Comparison of ENCODE assay signal across 24 cellular contexts in genomic region chr4:3716034-3716875, GRCh38. TPM values are rescaled to one million over a fixed set of nuclear protein-coding genes. Genes with fewer than 3 reads are reported as not detected.
DNase-seq lines count a peak whose midpoint lies in the region; ATAC-seq and TF ChIP-seq lines count a peak whose summit lies in the region.
"Had no signal": no experiment of that assay in that cellular context is flagged by ENCODE, and none has a peak within 500 bp of the region (broad histone marks: within the 10 kb centered on the region; RNA-seq: fewer than 3 reads in every experiment).

No MANE protein-coding gene starts in this region.

- peak overlapping the region; percentile 42 for H2AK9ac ChIP-seq in IMR-90 (replicated peaks; ENCODE audit: low read depth, low read length, poor library complexity)

- dilution Hi-C loops in IMR-90 (cut with HindIII; ENCODE audit: low sequenced_read_pairs, unreplicated experiment): no loop called here

- no peaks in the 10 kb centered on the region for H3K9me2 ChIP-seq in OCI-LY7 (ENCODE audit: insufficient read depth, low read length)
- H3K9me2 ChIP-seq: SK-N-SH had no signal

- 32% methylated on average over 3 of the region's 18 CpGs; no CpG with 5 or more reads in 1 of the 2 experiments for WGBS in IMR-90 (ENCODE audit: extremely low coverage in 2 of 2, insufficient read length in 1 of 2), 2 experiments

- no peak for ATAC-seq in Right ventricle myocardium superior (ENCODE audit: poor library complexity)
- ATAC-seq in IMR-90 (ENCODE audit: low read depth): no peak
- no peak for ATAC-seq in lower lobe of right lung
- ATAC-seq in upper lobe of right lung: no peak
- ATAC-seq: HCT116, Panc1 had no signal

- TF ChIP-seq RAD21 in IMR-90 (IDR thresholded peaks at IDR 0.05; ENCODE audit: low read length): no peak

- H3K4me1 ChIP-seq in IMR-90 (ENCODE audit: control insufficient read depth, insufficient read depth, low read length): no peaks in the 10 kb centered on the region
- H3K4me1 ChIP-seq in lower lobe of right lung: no peaks in the 10 kb centered on the region
- no peaks in the 10 kb centered on the region for H3K4me1 ChIP-seq in upper lobe of right lung
- H3K4me1 ChIP-seq in OCI-LY7 (ENCODE audit: insufficient read depth, low read length, poor library complexity, severe bottlenecking): no peaks in the 10 kb centered on the region

- DNase-seq in Right ventricle myocardium superior (peak; percentile 13), cardiac septum (ENCODE audit: low spot score) (no peak), IMR-90 (no peak), lower lobe of right lung (peak; percentile 36), upper lobe of right lung (peak; percentile 55), glutamatergic neuron (no peak), cerebellar cortex (ENCODE audit: low spot score) (no peak), OCI-LY7 (ENCODE audit: low spot score) (no peak)
- DNase-seq: 8988T; ACHN; CD4-positive, alpha-beta memory T cell; COR-L47; DMS53; Karpas-422; NCI-H1092; NCI-H1417 treated with DMSO at 0.1 percent for 48 hours; NCI-H1694 treated with DMSO at 0.1 percent for 48 hours; NCI-H2081; NCI-H2227 treated with DMSO at 0.1 percent for 48 hours; NCI-H69; SK-N-SH had no signal

- H3K56ac ChIP-seq in IMR-90 (ENCODE audit: extremely low read depth, insufficient read depth, low read length): no peak overlapping the region

- H3K9me3 ChIP-seq in IMR-90 (ENCODE audit: control insufficient read depth, insufficient read depth, low read length) (peaks cover 10% of the 10 kb centered on the region), lower lobe of right lung (no peaks in the 10 kb centered on the region), upper lobe of right lung (no peaks in the 10 kb centered on the region), OCI-LY7 (ENCODE audit: low read length) (0 out of 2 replicates have a peak, but pooled peaks cover 6% of the 10 kb centered on the region)
- H3K9me3 ChIP-seq: SK-N-SH had no signal

- H2AK5ac ChIP-seq in IMR-90 (ENCODE audit: low read depth, low read length): no peak overlapping the region

- intact Hi-C loops in Right ventricle myocardium superior (cut with DNase I): no loop called here
- intact Hi-C loops in cardiac septum (cut with DNase I): no loop called here
- intact Hi-C loops in IMR-90 (cut with micrococcal nuclease): no loop called here
- intact Hi-C loops in lower lobe of right lung (cut with DNase I): no loop called here
- intact Hi-C loops in upper lobe of right lung (cut with DNase I): no loop called here
- intact Hi-C loops in OCI-LY7 (cut with micrococcal nuclease; ENCODE audit: unreplicated experiment): no loop called here

- H2BK120ac ChIP-seq in IMR-90 (ENCODE audit: low read depth, low read length): no peak overlapping the region

- no peak for TF ChIP-seq CTCF in IMR-90 (conservative IDR thresholded peaks at IDR 0.05; ENCODE audit: low read depth, low read length)
- no peak for TF ChIP-seq CTCF in lower lobe of right lung (IDR thresholded peaks at IDR 0.05)
- TF ChIP-seq CTCF in upper lobe of right lung (IDR thresholded peaks at IDR 0.05): no peak
- no peak for TF ChIP-seq CTCF in glutamatergic neuron (IDR thresholded peaks at IDR 0.05; ENCODE audit: partially characterized antibody, unreplicated experiment)
- TF ChIP-seq CTCF in OCI-LY7 (conservative IDR thresholded peaks at IDR 0.05; ENCODE audit: low read length): no peak

- H4K5ac ChIP-seq in IMR-90 (ENCODE audit: low read depth, low read length): no peak overlapping the region

- no peak overlapping the region for H3K23ac ChIP-seq in IMR-90 (ENCODE audit: low read depth, low read length)

- no peak overlapping the region for H4K91ac ChIP-seq in IMR-90 (ENCODE audit: insufficient read depth, low read depth, low read length)

- H2AFZ ChIP-seq in IMR-90 (replicated peaks; ENCODE audit: low read length, poor library complexity): no peak overlapping the region
- no peak overlapping the region for H2AFZ ChIP-seq in OCI-LY7 (ENCODE audit: low read length)

- no peak overlapping the region for H2BK15ac ChIP-seq in IMR-90 (ENCODE audit: low read depth, low read length)

- H3K4ac ChIP-seq in IMR-90 (ENCODE audit: low read depth, low read length): no peak overlapping the region

- H3K4me1 Mint-ChIP-seq in glutamatergic neuron (ENCODE audit: low read depth, unreplicated experiment): peaks cover 12% of the 10 kb centered on the region
- H3K4me1 Mint-ChIP-seq: CD4-positive, alpha-beta memory T cell had no signal

- CTCF ChIA-PET in IMR-90 (lab: Yijun Ruan, JAX): no interaction called here
- CTCF ChIA-PET in OCI-LY7 (lab: Charles Lee; ENCODE audit: unreplicated experiment): no interaction called here

- H3K36me3 Mint-ChIP-seq in glutamatergic neuron (ENCODE audit: unreplicated experiment): peaks cover 7% of the 10 kb centered on the region
- H3K36me3 Mint-ChIP-seq: CD4-positive, alpha-beta memory T cell had no signal

- no peak for TF ChIP-seq POLR2A in IMR-90 (IDR thresholded peaks at IDR 0.05; ENCODE audit: low read depth, low read length)

- no peak overlapping the region for H3K4me3 ChIP-seq in IMR-90 (ENCODE audit: insufficient read depth, low read depth, low read length)
- no peak overlapping the region for H3K4me3 ChIP-seq in lower lobe of right lung
- H3K4me3 ChIP-seq in upper lobe of right lung: no peak overlapping the region
- H3K4me3 ChIP-seq in OCI-LY7 (ENCODE audit: low read depth, low read length, poor library complexity, severe bottlenecking): no peak overlapping the region

- no peak overlapping the region for H2BK5ac ChIP-seq in IMR-90 (ENCODE audit: low read depth, low read length, poor library complexity, severe bottlenecking)

- POLR2A ChIA-PET in IMR-90 (lab: Charles Lee; ENCODE audit: unreplicated experiment) (no interaction called here), OCI-LY7 (lab: Charles Lee) (interaction anchor here (0.5 kb wide), 1 partner anchor 8 kb away, joined by 3 read pairs; no protein-coding TSS in a partner anchor)

- H3K27ac Mint-ChIP-seq in glutamatergic neuron (ENCODE audit: unreplicated experiment): no peak overlapping the region
- H3K27ac Mint-ChIP-seq: CD4-positive, alpha-beta memory T cell had no signal

- peaks cover 3% of the 10 kb centered on the region for H3K9me3 Mint-ChIP-seq in glutamatergic neuron (ENCODE audit: unreplicated experiment)

- peaks cover 3% of the 10 kb centered on the region; the same call in 1 of the 2 replicates for H3K9me1 ChIP-seq in IMR-90 (ENCODE audit: insufficient read depth, low read length)

- H3K27me3 ChIP-seq in IMR-90 (ENCODE audit: control insufficient read depth, insufficient read depth, low read length): peaks cover 24% of the 10 kb centered on the region
- H3K27me3 ChIP-seq in lower lobe of right lung (ENCODE audit: low read depth): peaks cover 22% of the 10 kb centered on the region
- peaks cover 26% of the 10 kb centered on the region for H3K27me3 ChIP-seq in upper lobe of right lung

- H3K27ac ChIP-seq in IMR-90 (ENCODE audit: insufficient read depth, low read length) (no peak overlapping the region), lower lobe of right lung (no peak overlapping the region), upper lobe of right lung (no peak overlapping the region), OCI-LY7 (ENCODE audit: low read depth, low read length, poor library complexity, severe bottlenecking) (no peak overlapping the region)
- H3K27ac ChIP-seq: HL-60 had no signal

- no peaks in the 10 kb centered on the region for H3K79me1 ChIP-seq in IMR-90 (ENCODE audit: low read depth in 1 of 2, low read length in 2 of 2)

- no peaks in the 10 kb centered on the region; the same call in 1 of the 2 replicates for H4K20me1 ChIP-seq in IMR-90 (ENCODE audit: insufficient read depth, low read length)
- H4K20me1 ChIP-seq in OCI-LY7 (ENCODE audit: insufficient read depth, low read length): no peaks in the 10 kb centered on the region

- no peak overlapping the region for H3K14ac ChIP-seq in IMR-90 (replicated peaks; ENCODE audit: low read depth, low read length)

- H3K27me3 Mint-ChIP-seq in glutamatergic neuron (ENCODE audit: unreplicated experiment): peaks cover 12% of the 10 kb centered on the region

- H3K79me2 ChIP-seq in OCI-LY7 (ENCODE audit: insufficient read depth, low read depth, low read length): no peaks in the 10 kb centered on the region

- H3K9ac ChIP-seq in IMR-90 (ENCODE audit: low read depth, low read length): no peak overlapping the region
- H3K9ac ChIP-seq: SK-N-SH had no signal

- no peak overlapping the region for H3K4me3 Mint-ChIP-seq in glutamatergic neuron (ENCODE audit: unreplicated experiment)

- in situ Hi-C loops in IMR-90 (cut with MboI; ENCODE audit: low sequenced_read_pairs): no loop called here

- no peak overlapping the region for H3K18ac ChIP-seq in IMR-90 (ENCODE audit: low read depth, low read length)

- no TSS peak for BruUV-seq in IMR-90 (replicated peaks; lab: Mats Ljungman, UMichigan)
- BruUV-seq in OCI-LY7 (replicated peaks; lab: Mats Ljungman, UMichigan): no TSS peak

- no peak overlapping the region for H2BK20ac ChIP-seq in IMR-90 (ENCODE audit: low read depth, low read length)

- no peak overlapping the region for H3K4me2 ChIP-seq in IMR-90 (ENCODE audit: low read depth, low read length)
- no peak overlapping the region for H3K4me2 ChIP-seq in OCI-LY7 (ENCODE audit: low read length)
- H3K4me2 ChIP-seq: SK-N-SH had no signal

- no peak overlapping the region for H4K8ac ChIP-seq in IMR-90 (ENCODE audit: low read depth in 2 of 2, low read length in 2 of 2)

- no peaks in the 10 kb centered on the region for H3K36me3 ChIP-seq in IMR-90 (ENCODE audit: control insufficient read depth, insufficient read depth, low read length)
- H3K36me3 ChIP-seq in lower lobe of right lung: no peaks in the 10 kb centered on the region
- no peaks in the 10 kb centered on the region for H3K36me3 ChIP-seq in upper lobe of right lung
- no peaks in the 10 kb centered on the region for H3K36me3 ChIP-seq in OCI-LY7 (ENCODE audit: insufficient read depth, low read length)

TF ChIP-seq in IMR-90, 13 proteins besides CTCF, POLR2A, EP300 and RAD21 (continues in another document):
- no peak for TF ChIP-seq MAFK (IDR thresholded peaks at IDR 0.05; ENCODE audit: low read depth, low read length)

RNA-seq across cellular contexts. Expression of gene ADRA2C, which starts 49.9 kb away (rescaled TPM):
- total RNA-seq in Right ventricle myocardium superior (6.2 TPM), cardiac septum (5.4 TPM), IMR-90 (2012; rRNA removed) (under 0.01 and 0.28 TPM in 2 replicates), lower lobe of right lung (2.5 TPM), upper lobe of right lung (7.3 TPM), glutamatergic neuron (ENCODE audit: unreplicated experiment) (4.8 TPM), OCI-LY7 (2022) (0.21 TPM in 1 of 2 replicates, not detected in the other)
- polyA plus RNA-seq in IMR-90 (2012; rRNA removed): 0.14 and 0.36 TPM in 2 replicates
- polyA plus RNA-seq in IMR-90 (2012; cell fraction: cytosol; rRNA removed): 0.10 and 0.22 TPM in 2 replicates
- polyA plus RNA-seq in IMR-90 (2012; cell fraction: nucleus; rRNA removed; ENCODE audit: low replicate concordance): 0.18 and 0.37 TPM in 2 replicates
- not detected in 2 replicates for total RNA-seq in OCI-LY7 (2014; rRNA removed; shearing (Covaris generic))
- total RNA-seq: CD4-positive, alpha-beta memory T cell had no signal
- polyA plus RNA-seq: CD4-positive, alpha-beta memory T cell had no signal

Comparison
In these comparisons a context has a peak if more than half of its experiments do, and no peak if none do; other contexts are left out.
1. DNase-seq: peak in Right ventricle myocardium superior (single experiment), lower lobe of right lung (single experiment) and upper lobe of right lung (single experiment); none in cardiac septum (single experiment), IMR-90 (single experiment), glutamatergic neuron (single experiment), cerebellar cortex (single experiment) and OCI-LY7 (single experiment).